1 cellular context compared by ENCODE assay signal in the genomic region with DNA sequence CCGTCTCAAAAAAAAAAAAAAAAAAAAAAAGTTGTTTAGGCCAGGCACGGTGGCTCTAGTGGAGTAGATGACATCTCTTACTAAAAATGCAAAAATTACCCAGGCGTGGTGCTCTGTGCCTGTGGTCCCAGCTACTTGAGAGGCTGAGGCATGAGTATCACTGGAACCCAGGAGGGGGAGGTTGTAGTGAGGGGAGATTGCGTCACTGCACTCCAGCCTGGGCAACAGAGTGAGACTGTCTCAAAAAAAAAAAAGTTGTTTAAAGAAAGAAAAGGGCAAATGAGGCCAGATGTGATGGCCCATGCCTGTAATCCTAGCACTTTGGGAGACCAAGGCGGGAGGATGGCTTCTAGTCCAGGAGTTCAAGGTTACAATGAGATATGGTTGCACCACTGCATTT.
TF ChIP-seq lines count a peak whose summit lies in the region.

No MANE protein-coding gene starts in this region.

TF ChIP-seq in HepG2, 621 proteins besides CTCF, POLR2A, EP300 and RAD21 (continues in another document):
- TF ChIP-seq CEBPB (IDR thresholded peaks at IDR 0.05; ENCODE audit: borderline replicate concordance, low read depth, low read length): peak; percentile 68
- TF ChIP-seq, protein P1, sequence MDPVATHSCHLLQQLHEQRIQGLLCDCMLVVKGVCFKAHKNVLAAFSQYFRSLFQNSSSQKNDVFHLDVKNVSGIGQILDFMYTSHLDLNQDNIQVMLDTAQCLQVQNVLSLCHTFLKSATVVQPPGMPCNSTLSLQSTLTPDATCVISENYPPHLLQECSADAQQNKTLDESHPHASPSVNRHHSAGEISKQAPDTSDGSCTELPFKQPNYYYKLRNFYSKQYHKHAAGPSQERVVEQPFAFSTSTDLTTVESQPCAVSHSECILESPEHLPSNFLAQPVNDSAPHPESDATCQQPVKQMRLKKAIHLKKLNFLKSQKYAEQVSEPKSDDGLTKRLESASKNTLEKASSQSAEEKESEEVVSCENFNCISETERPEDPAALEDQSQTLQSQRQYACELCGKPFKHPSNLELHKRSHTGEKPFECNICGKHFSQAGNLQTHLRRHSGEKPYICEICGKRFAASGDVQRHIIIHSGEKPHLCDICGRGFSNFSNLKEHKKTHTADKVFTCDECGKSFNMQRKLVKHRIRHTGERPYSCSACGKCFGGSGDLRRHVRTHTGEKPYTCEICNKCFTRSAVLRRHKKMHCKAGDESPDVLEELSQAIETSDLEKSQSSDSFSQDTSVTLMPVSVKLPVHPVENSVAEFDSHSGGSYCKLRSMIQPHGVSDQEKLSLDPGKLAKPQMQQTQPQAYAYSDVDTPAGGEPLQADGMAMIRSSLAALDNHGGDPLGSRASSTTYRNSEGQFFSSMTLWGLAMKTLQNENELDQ (CRISPR knock-in tag; IDR thresholded peaks at IDR 0.05; ENCODE audit: borderline replicate concordance): no peak
- TF ChIP-seq, protein P2, sequence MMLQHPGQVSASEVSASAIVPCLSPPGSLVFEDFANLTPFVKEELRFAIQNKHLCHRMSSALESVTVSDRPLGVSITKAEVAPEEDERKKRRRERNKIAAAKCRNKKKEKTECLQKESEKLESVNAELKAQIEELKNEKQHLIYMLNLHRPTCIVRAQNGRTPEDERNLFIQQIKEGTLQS (CRISPR knock-in tag; IDR thresholded peaks at IDR 0.05): peak; percentile 56
- TF ChIP-seq, protein P3, sequence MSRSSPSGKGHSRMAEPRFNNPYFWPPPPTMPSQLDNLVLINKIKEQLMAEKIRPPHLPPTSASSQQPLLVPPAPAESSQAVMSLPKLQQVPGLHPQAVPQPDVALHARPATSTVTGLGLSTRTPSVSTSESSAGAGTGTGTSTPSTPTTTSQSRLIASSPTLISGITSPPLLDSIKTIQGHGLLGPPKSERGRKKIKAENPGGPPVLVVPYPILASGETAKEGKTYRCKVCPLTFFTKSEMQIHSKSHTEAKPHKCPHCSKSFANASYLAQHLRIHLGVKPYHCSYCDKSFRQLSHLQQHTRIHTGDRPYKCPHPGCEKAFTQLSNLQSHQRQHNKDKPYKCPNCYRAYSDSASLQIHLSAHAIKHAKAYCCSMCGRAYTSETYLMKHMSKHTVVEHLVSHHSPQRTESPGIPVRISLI (CRISPR knock-in tag; IDR thresholded peaks at IDR 0.05; ENCODE audit: borderline replicate concordance): peak; percentile 94
- TF ChIP-seq, protein P4, sequence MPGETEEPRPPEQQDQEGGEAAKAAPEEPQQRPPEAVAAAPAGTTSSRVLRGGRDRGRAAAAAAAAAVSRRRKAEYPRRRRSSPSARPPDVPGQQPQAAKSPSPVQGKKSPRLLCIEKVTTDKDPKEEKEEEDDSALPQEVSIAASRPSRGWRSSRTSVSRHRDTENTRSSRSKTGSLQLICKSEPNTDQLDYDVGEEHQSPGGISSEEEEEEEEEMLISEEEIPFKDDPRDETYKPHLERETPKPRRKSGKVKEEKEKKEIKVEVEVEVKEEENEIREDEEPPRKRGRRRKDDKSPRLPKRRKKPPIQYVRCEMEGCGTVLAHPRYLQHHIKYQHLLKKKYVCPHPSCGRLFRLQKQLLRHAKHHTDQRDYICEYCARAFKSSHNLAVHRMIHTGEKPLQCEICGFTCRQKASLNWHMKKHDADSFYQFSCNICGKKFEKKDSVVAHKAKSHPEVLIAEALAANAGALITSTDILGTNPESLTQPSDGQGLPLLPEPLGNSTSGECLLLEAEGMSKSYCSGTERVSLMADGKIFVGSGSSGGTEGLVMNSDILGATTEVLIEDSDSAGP (CRISPR knock-in tag; IDR thresholded peaks at IDR 0.05; ENCODE audit: borderline replicate concordance): no peak
- TF ChIP-seq ZNF121 (CRISPR knock-in tag; IDR thresholded peaks at IDR 0.05): peak; percentile 96
- TF ChIP-seq, protein P5, sequence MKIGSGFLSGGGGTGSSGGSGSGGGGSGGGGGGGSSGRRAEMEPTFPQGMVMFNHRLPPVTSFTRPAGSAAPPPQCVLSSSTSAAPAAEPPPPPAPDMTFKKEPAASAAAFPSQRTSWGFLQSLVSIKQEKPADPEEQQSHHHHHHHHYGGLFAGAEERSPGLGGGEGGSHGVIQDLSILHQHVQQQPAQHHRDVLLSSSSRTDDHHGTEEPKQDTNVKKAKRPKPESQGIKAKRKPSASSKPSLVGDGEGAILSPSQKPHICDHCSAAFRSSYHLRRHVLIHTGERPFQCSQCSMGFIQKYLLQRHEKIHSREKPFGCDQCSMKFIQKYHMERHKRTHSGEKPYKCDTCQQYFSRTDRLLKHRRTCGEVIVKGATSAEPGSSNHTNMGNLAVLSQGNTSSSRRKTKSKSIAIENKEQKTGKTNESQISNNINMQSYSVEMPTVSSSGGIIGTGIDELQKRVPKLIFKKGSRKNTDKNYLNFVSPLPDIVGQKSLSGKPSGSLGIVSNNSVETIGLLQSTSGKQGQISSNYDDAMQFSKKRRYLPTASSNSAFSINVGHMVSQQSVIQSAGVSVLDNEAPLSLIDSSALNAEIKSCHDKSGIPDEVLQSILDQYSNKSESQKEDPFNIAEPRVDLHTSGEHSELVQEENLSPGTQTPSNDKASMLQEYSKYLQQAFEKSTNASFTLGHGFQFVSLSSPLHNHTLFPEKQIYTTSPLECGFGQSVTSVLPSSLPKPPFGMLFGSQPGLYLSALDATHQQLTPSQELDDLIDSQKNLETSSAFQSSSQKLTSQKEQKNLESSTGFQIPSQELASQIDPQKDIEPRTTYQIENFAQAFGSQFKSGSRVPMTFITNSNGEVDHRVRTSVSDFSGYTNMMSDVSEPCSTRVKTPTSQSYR (CRISPR knock-in tag; IDR thresholded peaks at IDR 0.05; ENCODE audit: borderline replicate concordance): peak; percentile 25; the same call in 1 of the 2 replicates
- TF ChIP-seq, protein P6, sequence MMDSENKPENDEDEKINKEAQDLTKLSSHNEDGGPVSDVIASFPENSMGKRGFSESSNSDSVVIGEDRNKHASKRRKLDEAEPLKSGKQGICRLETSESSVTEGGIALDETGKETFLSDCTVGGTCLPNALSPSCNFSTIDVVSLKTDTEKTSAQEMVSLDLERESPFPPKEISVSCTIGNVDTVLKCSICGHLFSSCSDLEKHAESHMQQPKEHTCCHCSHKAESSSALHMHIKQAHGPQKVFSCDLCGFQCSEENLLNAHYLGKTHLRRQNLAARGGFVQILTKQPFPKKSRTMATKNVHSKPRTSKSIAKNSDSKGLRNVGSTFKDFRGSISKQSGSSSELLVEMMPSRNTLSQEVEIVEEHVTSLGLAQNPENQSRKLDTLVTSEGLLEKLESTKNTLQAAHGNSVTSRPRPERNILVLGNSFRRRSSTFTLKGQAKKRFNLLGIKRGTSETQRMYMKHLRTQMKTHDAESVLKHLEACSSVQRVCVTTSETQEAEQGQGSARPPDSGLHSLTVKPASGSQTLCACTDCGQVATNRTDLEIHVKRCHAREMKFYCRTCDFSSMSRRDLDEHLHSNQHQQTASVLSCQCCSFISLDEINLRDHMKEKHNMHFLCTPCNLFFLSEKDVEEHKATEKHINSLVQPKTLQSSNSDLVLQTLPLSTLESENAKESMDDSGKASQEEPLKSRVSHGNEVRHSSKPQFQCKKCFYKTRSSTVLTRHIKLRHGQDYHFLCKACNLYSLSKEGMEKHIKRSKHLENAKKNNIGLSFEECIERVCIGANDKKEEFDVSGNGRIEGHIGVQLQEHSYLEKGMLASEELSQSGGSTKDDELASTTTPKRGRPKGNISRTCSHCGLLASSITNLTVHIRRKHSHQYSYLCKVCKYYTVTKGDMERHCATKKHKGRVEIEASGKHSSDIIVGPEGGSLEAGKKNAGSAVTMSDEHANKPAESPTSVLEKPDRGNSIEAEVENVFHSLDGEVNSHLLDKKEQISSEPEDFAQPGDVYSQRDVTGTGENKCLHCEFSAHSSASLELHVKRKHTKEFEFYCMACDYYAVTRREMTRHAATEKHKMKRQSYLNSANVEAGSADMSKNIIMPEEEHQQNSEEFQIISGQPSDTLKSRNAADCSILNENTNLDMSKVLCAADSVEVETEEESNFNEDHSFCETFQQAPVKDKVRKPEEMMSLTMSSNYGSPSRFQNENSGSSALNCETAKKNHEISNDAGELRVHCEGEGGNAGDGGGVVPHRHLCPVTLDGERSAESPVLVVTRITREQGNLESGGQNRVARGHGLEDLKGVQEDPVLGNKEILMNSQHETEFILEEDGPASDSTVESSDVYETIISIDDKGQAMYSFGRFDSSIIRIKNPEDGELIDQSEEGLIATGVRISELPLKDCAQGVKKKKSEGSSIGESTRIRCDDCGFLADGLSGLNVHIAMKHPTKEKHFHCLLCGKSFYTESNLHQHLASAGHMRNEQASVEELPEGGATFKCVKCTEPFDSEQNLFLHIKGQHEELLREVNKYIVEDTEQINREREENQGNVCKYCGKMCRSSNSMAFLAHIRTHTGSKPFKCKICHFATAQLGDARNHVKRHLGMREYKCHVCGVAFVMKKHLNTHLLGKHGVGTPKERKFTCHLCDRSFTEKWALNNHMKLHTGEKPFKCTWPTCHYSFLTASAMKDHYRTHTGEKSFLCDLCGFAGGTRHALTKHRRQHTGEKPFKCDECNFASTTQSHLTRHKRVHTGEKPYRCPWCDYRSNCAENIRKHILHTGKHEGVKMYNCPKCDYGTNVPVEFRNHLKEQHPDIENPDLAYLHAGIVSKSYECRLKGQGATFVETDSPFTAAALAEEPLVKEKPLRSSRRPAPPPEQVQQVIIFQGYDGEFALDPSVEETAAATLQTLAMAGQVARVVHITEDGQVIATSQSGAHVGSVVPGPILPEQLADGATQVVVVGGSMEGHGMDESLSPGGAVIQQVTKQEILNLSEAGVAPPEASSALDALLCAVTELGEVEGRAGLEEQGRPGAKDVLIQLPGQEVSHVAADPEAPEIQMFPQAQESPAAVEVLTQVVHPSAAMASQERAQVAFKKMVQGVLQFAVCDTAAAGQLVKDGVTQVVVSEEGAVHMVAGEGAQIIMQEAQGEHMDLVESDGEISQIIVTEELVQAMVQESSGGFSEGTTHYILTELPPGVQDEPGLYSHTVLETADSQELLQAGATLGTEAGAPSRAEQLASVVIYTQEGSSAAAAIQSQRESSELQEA (CRISPR knock-in tag; IDR thresholded peaks at IDR 0.05; ENCODE audit: not compliant biosample characterization): no peak
- TF ChIP-seq ZNF468 (CRISPR knock-in tag; IDR thresholded peaks at IDR 0.05): no peak
- TF ChIP-seq, protein P7, sequence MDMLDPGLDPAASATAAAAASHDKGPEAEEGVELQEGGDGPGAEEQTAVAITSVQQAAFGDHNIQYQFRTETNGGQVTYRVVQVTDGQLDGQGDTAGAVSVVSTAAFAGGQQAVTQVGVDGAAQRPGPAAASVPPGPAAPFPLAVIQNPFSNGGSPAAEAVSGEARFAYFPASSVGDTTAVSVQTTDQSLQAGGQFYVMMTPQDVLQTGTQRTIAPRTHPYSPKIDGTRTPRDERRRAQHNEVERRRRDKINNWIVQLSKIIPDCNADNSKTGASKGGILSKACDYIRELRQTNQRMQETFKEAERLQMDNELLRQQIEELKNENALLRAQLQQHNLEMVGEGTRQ (IDR thresholded peaks at IDR 0.05; ENCODE audit: low read depth, low read length): no peak
- TF ChIP-seq, protein P7 (CRISPR knock-in tag; IDR thresholded peaks at IDR 0.05; ENCODE audit: borderline replicate concordance): no peak
- TF ChIP-seq MAFF (IDR thresholded peaks at IDR 0.05; ENCODE audit: low read depth, low read length): no peak
- peak; percentile 19; the same call in 1 of the 2 replicates for TF ChIP-seq NCOA2 (CRISPR knock-in tag; IDR thresholded peaks at IDR 0.05)
- TF ChIP-seq, protein P8, sequence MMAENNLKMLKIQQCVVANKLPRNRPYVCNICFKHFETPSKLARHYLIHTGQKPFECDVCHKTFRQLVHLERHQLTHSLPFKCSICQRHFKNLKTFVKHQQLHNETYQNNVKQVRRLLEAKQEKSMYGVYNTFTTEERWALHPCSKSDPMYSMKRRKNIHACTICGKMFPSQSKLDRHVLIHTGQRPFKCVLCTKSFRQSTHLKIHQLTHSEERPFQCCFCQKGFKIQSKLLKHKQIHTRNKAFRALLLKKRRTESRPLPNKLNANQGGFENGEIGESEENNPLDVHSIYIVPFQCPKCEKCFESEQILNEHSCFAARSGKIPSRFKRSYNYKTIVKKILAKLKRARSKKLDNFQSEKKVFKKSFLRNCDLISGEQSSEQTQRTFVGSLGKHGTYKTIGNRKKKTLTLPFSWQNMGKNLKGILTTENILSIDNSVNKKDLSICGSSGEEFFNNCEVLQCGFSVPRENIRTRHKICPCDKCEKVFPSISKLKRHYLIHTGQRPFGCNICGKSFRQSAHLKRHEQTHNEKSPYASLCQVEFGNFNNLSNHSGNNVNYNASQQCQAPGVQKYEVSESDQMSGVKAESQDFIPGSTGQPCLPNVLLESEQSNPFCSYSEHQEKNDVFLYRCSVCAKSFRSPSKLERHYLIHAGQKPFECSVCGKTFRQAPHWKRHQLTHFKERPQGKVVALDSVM (CRISPR knock-in tag; IDR thresholded peaks at IDR 0.05): peak; percentile 84
- no peak for TF ChIP-seq GTF3A (CRISPR knock-in tag; conservative IDR thresholded peaks at IDR 0.05)
- TF ChIP-seq, protein P9, sequence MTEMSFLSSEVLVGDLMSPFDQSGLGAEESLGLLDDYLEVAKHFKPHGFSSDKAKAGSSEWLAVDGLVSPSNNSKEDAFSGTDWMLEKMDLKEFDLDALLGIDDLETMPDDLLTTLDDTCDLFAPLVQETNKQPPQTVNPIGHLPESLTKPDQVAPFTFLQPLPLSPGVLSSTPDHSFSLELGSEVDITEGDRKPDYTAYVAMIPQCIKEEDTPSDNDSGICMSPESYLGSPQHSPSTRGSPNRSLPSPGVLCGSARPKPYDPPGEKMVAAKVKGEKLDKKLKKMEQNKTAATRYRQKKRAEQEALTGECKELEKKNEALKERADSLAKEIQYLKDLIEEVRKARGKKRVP (CRISPR knock-in tag; IDR thresholded peaks at IDR 0.05): peak in 1 of 2 experiments; percentile 42; a peak in 1 of 4 replicates
- TF ChIP-seq, protein P10, sequence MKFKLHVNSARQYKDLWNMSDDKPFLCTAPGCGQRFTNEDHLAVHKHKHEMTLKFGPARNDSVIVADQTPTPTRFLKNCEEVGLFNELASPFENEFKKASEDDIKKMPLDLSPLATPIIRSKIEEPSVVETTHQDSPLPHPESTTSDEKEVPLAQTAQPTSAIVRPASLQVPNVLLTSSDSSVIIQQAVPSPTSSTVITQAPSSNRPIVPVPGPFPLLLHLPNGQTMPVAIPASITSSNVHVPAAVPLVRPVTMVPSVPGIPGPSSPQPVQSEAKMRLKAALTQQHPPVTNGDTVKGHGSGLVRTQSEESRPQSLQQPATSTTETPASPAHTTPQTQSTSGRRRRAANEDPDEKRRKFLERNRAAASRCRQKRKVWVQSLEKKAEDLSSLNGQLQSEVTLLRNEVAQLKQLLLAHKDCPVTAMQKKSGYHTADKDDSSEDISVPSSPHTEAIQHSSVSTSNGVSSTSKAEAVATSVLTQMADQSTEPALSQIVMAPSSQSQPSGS (CRISPR knock-in tag; IDR thresholded peaks at IDR 0.05): peak; percentile 37; the same call in 1 of the 2 replicates
